Comparison of ENCODE assay signal across 1 cellular context in the genomic region with DNA sequence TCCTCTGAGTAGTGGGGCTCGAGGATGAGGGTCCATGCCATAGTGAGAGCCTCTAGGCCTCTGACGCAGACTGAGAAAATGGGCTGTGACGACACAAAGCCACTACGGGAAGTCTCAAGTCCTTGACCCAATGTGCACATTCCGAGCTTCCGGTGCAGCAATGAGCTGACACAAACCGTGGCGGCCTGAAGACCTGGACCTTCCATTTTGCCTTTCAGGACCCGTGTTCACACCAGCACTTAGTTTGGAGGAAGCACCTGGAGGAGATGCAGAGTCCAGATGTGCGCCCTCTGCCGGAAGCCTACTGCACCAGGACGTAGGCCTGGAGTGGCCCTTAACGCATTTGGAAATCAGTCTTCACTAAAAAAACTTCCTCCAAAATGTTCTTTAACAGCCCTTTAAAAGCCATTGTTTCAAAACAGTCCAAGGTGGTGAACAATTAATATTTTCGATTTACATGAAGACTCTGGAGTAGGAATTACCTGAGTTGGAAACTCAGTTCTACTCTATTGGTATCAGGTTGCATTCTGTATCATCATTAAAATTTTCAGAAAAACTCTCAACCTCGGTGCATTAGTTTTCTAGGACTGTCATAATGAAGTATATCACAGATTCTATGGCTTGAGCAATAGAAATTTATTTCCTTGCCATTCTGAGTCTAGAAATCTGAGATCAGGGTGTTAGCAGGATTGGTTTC.
TF ChIP-seq lines count a peak whose summit lies in the region.

No MANE protein-coding gene starts in this region.

TF ChIP-seq in H1, 55 proteins besides CTCF, POLR2A, EP300 and RAD21:
- TF ChIP-seq FOSL1 (IDR thresholded peaks at IDR 0.05; ENCODE audit: insufficient read depth, low read depth, low read length) (no peak), PHF8 (conservative IDR thresholded peaks at IDR 0.05; ENCODE audit: low read depth, low read length) (no peak), TEAD4 (IDR thresholded peaks at IDR 0.05; ENCODE audit: low read depth, low read length) (no peak), ASH2L (IDR thresholded peaks at IDR 0.05; ENCODE audit: low read length) (no peak), TCF12 (IDR thresholded peaks at IDR 0.05; ENCODE audit: low read depth, low read length) (0 out of 2 replicates have a peak, but pooled peaks have one; percentile 12), MAX (IDR thresholded peaks at IDR 0.05) (0 out of 2 replicates have a peak, but pooled peaks have one; percentile 11), CREB1 (IDR thresholded peaks at IDR 0.05) (peak; percentile 24; the same call in 1 of the 2 replicates)
